In the genomic region with DNA sequence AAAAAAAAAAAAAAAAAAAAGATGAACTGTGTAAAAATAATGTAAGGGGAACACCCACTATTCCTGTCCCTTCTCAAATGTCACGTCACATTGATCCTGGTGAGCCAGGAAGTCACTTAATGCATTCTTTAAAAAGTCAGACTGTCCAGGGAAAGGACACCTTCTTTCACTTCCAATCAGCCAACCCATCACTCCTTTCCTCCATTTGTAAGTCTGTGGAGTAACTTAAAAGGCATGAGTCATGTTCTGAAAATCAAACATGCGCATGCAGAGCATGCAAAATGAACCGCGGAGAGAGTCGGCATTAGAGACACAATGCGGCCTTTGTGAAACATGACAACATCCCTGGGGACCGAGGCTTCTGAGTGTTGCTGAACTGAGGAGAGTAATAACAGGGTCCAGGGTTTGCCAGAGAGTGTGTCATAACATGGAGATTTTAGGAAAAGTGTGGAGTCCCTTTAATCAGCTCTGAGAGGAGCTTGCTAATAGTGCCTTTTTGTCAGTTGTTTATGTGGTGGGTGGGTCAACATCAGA, we compare ENCODE assay signal across 1 cellular context.
TF ChIP-seq lines count a peak whose summit lies in the region.

No MANE protein-coding gene starts in this region.

TF ChIP-seq in HepG2, 621 proteins besides CTCF, POLR2A, EP300 and RAD21 (continued from another document):
- TF ChIP-seq, protein P1, sequence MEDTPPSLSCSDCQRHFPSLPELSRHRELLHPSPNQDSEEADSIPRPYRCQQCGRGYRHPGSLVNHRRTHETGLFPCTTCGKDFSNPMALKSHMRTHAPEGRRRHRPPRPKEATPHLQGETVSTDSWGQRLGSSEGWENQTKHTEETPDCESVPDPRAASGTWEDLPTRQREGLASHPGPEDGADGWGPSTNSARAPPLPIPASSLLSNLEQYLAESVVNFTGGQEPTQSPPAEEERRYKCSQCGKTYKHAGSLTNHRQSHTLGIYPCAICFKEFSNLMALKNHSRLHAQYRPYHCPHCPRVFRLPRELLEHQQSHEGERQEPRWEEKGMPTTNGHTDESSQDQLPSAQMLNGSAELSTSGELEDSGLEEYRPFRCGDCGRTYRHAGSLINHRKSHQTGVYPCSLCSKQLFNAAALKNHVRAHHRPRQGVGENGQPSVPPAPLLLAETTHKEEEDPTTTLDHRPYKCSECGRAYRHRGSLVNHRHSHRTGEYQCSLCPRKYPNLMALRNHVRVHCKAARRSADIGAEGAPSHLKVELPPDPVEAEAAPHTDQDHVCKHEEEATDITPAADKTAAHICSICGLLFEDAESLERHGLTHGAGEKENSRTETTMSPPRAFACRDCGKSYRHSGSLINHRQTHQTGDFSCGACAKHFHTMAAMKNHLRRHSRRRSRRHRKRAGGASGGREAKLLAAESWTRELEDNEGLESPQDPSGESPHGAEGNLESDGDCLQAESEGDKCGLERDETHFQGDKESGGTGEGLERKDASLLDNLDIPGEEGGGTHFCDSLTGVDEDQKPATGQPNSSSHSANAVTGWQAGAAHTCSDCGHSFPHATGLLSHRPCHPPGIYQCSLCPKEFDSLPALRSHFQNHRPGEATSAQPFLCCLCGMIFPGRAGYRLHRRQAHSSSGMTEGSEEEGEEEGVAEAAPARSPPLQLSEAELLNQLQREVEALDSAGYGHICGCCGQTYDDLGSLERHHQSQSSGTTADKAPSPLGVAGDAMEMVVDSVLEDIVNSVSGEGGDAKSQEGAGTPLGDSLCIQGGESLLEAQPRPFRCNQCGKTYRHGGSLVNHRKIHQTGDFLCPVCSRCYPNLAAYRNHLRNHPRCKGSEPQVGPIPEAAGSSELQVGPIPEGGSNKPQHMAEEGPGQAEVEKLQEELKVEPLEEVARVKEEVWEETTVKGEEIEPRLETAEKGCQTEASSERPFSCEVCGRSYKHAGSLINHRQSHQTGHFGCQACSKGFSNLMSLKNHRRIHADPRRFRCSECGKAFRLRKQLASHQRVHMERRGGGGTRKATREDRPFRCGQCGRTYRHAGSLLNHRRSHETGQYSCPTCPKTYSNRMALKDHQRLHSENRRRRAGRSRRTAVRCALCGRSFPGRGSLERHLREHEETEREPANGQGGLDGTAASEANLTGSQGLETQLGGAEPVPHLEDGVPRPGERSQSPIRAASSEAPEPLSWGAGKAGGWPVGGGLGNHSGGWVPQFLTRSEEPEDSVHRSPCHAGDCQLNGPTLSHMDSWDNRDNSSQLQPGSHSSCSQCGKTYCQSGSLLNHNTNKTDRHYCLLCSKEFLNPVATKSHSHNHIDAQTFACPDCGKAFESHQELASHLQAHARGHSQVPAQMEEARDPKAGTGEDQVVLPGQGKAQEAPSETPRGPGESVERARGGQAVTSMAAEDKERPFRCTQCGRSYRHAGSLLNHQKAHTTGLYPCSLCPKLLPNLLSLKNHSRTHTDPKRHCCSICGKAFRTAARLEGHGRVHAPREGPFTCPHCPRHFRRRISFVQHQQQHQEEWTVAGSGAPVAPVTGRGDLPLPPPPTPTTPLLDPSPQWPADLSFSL (CRISPR knock-in tag; IDR thresholded peaks at IDR 0.05), result peak; percentile 27; the same call in 1 of the 2 replicates
- TF ChIP-seq FOXP1 (IDR thresholded peaks at IDR 0.05), result no peak
- TF ChIP-seq FOXP1 (CRISPR knock-in tag; IDR thresholded peaks at IDR 0.05), result peak; percentile 47; the same call in 1 of the 2 replicates
- peak; percentile 94 for TF ChIP-seq ZNF317 (CRISPR knock-in tag; IDR thresholded peaks at IDR 0.05)
- TF ChIP-seq NR2F6 (IDR thresholded peaks at IDR 0.05), result no peak
- TF ChIP-seq NR2F6 (CRISPR knock-in tag; IDR thresholded peaks at IDR 0.05), result 0 out of 2 replicates have a peak, but pooled peaks have one; percentile 32
- peak; percentile 22 for TF ChIP-seq SKI (IDR thresholded peaks at IDR 0.05; ENCODE audit: partially characterized antibody)
- TF ChIP-seq CEBPG (CRISPR knock-in tag; IDR thresholded peaks at IDR 0.05), result peak; percentile 73
- no peak for TF ChIP-seq RBM22 (optimal IDR thresholded peaks at IDR 0.05; ENCODE audit: low read length)
- peak; percentile 42; the same call in 1 of the 2 replicates for TF ChIP-seq MIER3 (CRISPR knock-in tag; IDR thresholded peaks at IDR 0.05; ENCODE audit: borderline replicate concordance)
- no peak for TF ChIP-seq ELF1 (CRISPR knock-in tag; IDR thresholded peaks at IDR 0.05)
- peak; percentile 60; the same call in 1 of the 2 replicates for TF ChIP-seq ZNF12 (CRISPR knock-in tag; IDR thresholded peaks at IDR 0.05)
- no peak for TF ChIP-seq RFX5 (IDR thresholded peaks at IDR 0.05; ENCODE audit: low read depth, low read length)
- 0 out of 2 replicates have a peak, but pooled peaks have one; percentile 20 for TF ChIP-seq NFKBIZ (CRISPR knock-in tag; IDR thresholded peaks at IDR 0.05)
- TF ChIP-seq, protein P2, sequence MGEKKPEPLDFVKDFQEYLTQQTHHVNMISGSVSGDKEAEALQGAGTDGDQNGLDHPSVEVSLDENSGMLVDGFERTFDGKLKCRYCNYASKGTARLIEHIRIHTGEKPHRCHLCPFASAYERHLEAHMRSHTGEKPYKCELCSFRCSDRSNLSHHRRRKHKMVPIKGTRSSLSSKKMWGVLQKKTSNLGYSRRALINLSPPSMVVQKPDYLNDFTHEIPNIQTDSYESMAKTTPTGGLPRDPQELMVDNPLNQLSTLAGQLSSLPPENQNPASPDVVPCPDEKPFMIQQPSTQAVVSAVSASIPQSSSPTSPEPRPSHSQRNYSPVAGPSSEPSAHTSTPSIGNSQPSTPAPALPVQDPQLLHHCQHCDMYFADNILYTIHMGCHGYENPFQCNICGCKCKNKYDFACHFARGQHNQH (CRISPR knock-in tag; IDR thresholded peaks at IDR 0.05), result peak; percentile 67
- TF ChIP-seq BCL6 (CRISPR knock-in tag; IDR thresholded peaks at IDR 0.05), result peak; percentile 54; the same call in 1 of the 2 replicates
- TF ChIP-seq, protein P3, sequence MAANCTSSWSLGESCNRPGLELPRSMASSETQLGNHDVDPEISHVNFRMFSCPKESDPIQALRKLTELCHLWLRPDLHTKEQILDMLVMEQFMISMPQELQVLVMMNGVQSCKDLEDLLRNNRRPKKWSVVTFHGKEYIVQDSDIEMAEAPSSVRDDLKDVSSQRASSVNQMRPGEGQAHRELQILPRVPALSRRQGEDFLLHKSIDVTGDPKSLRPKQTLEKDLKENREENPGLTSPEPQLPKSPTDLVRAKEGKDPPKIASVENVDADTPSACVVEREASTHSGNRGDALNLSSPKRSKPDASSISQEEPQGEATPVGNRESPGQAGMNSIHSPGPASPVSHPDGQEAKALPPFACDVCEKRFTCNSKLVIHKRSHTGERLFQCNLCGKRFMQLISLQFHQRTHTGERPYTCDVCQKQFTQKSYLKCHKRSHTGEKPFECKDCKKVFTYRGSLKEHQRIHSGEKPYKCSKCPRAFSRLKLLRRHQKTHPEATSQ (CRISPR knock-in tag; IDR thresholded peaks at IDR 0.05; ENCODE audit: borderline replicate concordance), result no peak
- TF ChIP-seq, protein P4, sequence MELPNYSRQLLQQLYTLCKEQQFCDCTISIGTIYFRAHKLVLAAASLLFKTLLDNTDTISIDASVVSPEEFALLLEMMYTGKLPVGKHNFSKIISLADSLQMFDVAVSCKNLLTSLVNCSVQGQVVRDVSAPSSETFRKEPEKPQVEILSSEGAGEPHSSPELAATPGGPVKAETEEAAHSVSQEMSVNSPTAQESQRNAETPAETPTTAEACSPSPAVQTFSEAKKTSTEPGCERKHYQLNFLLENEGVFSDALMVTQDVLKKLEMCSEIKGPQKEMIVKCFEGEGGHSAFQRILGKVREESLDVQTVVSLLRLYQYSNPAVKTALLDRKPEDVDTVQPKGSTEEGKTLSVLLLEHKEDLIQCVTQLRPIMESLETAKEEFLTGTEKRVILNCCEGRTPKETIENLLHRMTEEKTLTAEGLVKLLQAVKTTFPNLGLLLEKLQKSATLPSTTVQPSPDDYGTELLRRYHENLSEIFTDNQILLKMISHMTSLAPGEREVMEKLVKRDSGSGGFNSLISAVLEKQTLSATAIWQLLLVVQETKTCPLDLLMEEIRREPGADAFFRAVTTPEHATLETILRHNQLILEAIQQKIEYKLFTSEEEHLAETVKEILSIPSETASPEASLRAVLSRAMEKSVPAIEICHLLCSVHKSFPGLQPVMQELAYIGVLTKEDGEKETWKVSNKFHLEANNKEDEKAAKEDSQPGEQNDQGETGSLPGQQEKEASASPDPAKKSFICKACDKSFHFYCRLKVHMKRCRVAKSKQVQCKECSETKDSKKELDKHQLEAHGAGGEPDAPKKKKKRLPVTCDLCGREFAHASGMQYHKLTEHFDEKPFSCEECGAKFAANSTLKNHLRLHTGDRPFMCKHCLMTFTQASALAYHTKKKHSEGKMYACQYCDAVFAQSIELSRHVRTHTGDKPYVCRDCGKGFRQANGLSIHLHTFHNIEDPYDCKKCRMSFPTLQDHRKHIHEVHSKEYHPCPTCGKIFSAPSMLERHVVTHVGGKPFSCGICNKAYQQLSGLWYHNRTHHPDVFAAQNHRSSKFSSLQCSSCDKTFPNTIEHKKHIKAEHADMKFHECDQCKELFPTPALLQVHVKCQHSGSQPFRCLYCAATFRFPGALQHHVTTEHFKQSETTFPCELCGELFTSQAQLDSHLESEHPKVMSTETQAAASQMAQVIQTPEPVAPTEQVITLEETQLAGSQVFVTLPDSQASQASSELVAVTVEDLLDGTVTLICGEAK (IDR thresholded peaks at IDR 0.05), result no peak
- TF ChIP-seq, protein P4 (CRISPR knock-in tag; IDR thresholded peaks at IDR 0.05), result no peak
- TF ChIP-seq XRCC5 (optimal IDR thresholded peaks at IDR 0.05; ENCODE audit: low read length), result peak; percentile 82
- TF ChIP-seq, protein P5, sequence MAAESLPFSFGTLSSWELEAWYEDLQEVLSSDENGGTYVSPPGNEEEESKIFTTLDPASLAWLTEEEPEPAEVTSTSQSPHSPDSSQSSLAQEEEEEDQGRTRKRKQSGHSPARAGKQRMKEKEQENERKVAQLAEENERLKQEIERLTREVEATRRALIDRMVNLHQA (CRISPR knock-in tag; IDR thresholded peaks at IDR 0.05), result no peak
- no peak for TF ChIP-seq KLF12 (CRISPR knock-in tag; IDR thresholded peaks at IDR 0.05; ENCODE audit: borderline replicate concordance)
- no peak for TF ChIP-seq FOXA1 (IDR thresholded peaks at IDR 0.05)
- TF ChIP-seq FOXA1 (CRISPR knock-in tag; IDR thresholded peaks at IDR 0.05), result peak; percentile 58
- peak; percentile 75; the same call in 1 of the 2 replicates for TF ChIP-seq ZNF292 (CRISPR knock-in tag; IDR thresholded peaks at IDR 0.05; ENCODE audit: borderline replicate concordance, low read depth)
- TF ChIP-seq, protein P6, sequence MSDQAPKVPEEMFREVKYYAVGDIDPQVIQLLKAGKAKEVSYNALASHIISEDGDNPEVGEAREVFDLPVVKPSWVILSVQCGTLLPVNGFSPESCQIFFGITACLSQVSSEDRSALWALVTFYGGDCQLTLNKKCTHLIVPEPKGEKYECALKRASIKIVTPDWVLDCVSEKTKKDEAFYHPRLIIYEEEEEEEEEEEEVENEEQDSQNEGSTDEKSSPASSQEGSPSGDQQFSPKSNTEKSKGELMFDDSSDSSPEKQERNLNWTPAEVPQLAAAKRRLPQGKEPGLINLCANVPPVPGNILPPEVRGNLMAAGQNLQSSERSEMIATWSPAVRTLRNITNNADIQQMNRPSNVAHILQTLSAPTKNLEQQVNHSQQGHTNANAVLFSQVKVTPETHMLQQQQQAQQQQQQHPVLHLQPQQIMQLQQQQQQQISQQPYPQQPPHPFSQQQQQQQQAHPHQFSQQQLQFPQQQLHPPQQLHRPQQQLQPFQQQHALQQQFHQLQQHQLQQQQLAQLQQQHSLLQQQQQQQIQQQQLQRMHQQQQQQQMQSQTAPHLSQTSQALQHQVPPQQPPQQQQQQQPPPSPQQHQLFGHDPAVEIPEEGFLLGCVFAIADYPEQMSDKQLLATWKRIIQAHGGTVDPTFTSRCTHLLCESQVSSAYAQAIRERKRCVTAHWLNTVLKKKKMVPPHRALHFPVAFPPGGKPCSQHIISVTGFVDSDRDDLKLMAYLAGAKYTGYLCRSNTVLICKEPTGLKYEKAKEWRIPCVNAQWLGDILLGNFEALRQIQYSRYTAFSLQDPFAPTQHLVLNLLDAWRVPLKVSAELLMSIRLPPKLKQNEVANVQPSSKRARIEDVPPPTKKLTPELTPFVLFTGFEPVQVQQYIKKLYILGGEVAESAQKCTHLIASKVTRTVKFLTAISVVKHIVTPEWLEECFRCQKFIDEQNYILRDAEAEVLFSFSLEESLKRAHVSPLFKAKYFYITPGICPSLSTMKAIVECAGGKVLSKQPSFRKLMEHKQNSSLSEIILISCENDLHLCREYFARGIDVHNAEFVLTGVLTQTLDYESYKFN (CRISPR knock-in tag; conservative IDR thresholded peaks at IDR 0.05), result peak; percentile 64
- 0 out of 2 replicates have a peak, but pooled peaks have one; percentile 22 for TF ChIP-seq MYC (CRISPR knock-in tag; IDR thresholded peaks at IDR 0.05; ENCODE audit: borderline replicate concordance)
